ENCODE assay signal across 18 cellular contexts in the genomic region with DNA sequence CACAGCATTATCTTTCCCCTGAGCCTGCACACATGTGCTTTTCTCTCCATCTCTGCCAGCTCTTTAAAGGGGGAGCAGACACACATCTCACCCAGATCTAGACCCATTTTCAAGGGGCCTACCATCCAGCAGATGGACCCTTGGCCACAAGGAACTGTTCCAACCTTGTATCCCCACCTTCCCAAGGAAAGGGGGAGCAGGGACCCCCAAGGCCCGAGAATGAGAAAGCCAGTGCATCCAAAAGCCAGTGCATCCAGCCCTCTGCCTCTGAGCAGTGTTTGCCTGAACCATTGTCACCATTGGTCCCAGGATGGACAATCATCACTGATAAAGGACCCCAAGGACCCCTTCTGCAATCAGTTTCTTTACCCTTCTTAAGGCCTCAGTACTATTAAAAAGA.
"Had no signal": no experiment of that assay in that cellular context is flagged by ENCODE, and none has a peak within 500 bp of the region (broad histone marks: within the 10 kb centered on the region; RNA-seq: fewer than 3 reads in every experiment).

No MANE protein-coding gene starts in this region.

- H3K4me3 Mint-ChIP-seq: memory B cell, naive B cell, nephron had no signal

- H3K36me3 ChIP-seq: heart left ventricle, left ventricle myocardium inferior, lower lobe of right lung, right atrium auricular region, tibial artery, upper lobe of right lung, vagina had no signal

- H3K27ac Mint-ChIP-seq: memory B cell, naive B cell, nephron had no signal

- H3K4me1 Mint-ChIP-seq: memory B cell, naive B cell, nephron had no signal

- H3K4me1 ChIP-seq: heart left ventricle, left ventricle myocardium inferior, lower lobe of right lung, right atrium auricular region, tibial artery, upper lobe of right lung, vagina had no signal

- ATAC-seq: heart left ventricle, lower lobe of right lung, upper lobe of right lung had no signal

- H3K27me3 ChIP-seq: dorsolateral prefrontal cortex, heart left ventricle, right atrium auricular region, tibial artery, upper lobe of right lung, vagina had no signal

- H3K9me3 ChIP-seq: heart left ventricle, left ventricle myocardium inferior, lower lobe of right lung, right atrium auricular region, tibial artery, upper lobe of right lung, vagina had no signal

- H3K27ac ChIP-seq: heart left ventricle, left ventricle myocardium inferior, lower lobe of right lung, right atrium auricular region, tibial artery, upper lobe of right lung, vagina had no signal

- H3K4me3 ChIP-seq: dorsolateral prefrontal cortex, heart left ventricle, left ventricle myocardium inferior, lower lobe of right lung, right atrium auricular region, tibial artery, upper lobe of right lung, vagina had no signal

- H3K36me3 Mint-ChIP-seq: memory B cell, naive B cell had no signal

- DNase-seq: cortex of kidney; effector CD8-positive, alpha-beta T cell; foreskin melanocyte; heart left ventricle; hippocampal formation; left ventricle myocardium inferior; lower lobe of right lung; naive B cell; small intestine; stimulated activated CD4-positive, alpha-beta T cell treated with anti-CD3 and anti-CD28 coated beads, Interleukin-2, amount 100 ng/mL, for 48 hours; stimulated activated naive CD4-positive, alpha-beta T cell treated with Interleukin-2 at 50 U/mL for 16 hours had no signal
